8 cellular contexts compared by ENCODE assay signal in the genomic region with DNA sequence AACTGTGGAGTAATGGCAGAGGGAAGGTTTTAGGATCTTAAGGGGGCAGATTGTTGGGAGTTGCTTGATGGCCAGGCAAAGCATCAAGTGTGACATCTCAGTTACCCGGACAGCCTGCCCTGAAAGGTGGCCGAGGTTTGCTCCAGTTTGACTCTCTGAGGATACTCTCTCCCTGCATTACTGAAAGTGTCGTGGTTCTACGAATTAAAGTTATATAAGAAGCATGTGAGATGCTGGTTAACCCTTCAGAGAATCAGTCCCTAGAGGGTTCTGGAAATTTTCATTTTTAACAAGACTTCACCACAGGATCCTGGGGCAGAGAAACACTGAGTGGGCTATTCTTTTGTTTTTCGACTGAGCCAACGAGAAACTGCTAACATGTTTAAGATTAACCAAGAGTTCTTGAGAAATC. TPM values are rescaled to one million over a fixed set of nuclear protein-coding genes. Genes with fewer than 3 reads are reported as not detected.
DNase-seq lines count a peak whose midpoint lies in the region; ATAC-seq and TF ChIP-seq lines count a peak whose summit lies in the region.

No MANE protein-coding gene starts in this region.

- H3K9me3 ChIP-seq in transverse colon, result no peaks in the 10 kb centered on the region

- peaks cover 21 to 43% (median 33%) of the 10 kb centered on the region in 4 donors for H3K4me1 ChIP-seq in transverse colon

- H3K36me3 ChIP-seq in transverse colon, result no peaks in the 10 kb centered on the region

- H3K9me3 Mint-ChIP-seq in activated naive CD8-positive, alpha-beta T cell treated with anti-CD3 and anti-CD28 coated beads for 36 hours, result no peaks in the 10 kb centered on the region

- no peaks in the 10 kb centered on the region for H3K27me3 Mint-ChIP-seq in activated naive CD8-positive, alpha-beta T cell treated with anti-CD3 and anti-CD28 coated beads for 36 hours

- ATAC-seq in GM21529 (IDR thresholded peaks at IDR 0.05; ENCODE audit: unreplicated experiment) (peak; percentile 1), left lobe of liver (peak; percentile 0)

- WGBS in transverse colon (ENCODE audit: low coverage in 1 of 2), 2 donors, result 50 to 69% methylated on average over 4 to 6 of the region's 6 CpGs

- peak overlapping the region; percentile 98 to 99 (median 99) for H3K27ac ChIP-seq in transverse colon

- H3K27me3 ChIP-seq in transverse colon, result no peaks in the 10 kb centered on the region

- TF ChIP-seq CTCF in AG04449 (IDR thresholded peaks at IDR 0.05; ENCODE audit: insufficient read depth, low read length, missing control alignments), result no peak
- TF ChIP-seq CTCF in transverse colon (IDR thresholded peaks at IDR 0.05), result no peak

- H3K27ac Mint-ChIP-seq in activated naive CD8-positive, alpha-beta T cell treated with anti-CD3 and anti-CD28 coated beads for 36 hours, result peak overlapping the region; percentile 99

- CTCF ChIA-PET in AG04449 (lab: Yijun Ruan, JAX), result no interaction called here

- H3K4me3 ChIP-seq in AG04449 (ENCODE audit: low read depth, low read length) (peak overlapping the region; percentile 78), transverse colon (peak overlapping the region; percentile 61 to 94 (median 90))

- peak overlapping the region; percentile 96 for H3K4me3 Mint-ChIP-seq in activated naive CD8-positive, alpha-beta T cell treated with anti-CD3 and anti-CD28 coated beads for 36 hours

- H3K4me1 Mint-ChIP-seq in activated naive CD8-positive, alpha-beta T cell treated with anti-CD3 and anti-CD28 coated beads for 36 hours, result peaks cover 49% of the 10 kb centered on the region

- TF ChIP-seq EP300 in transverse colon (IDR thresholded peaks at IDR 0.05; ENCODE audit: low read depth), result no peak

- DNase-seq in AG04449 (ENCODE audit: low read depth, low spot score) (no peak), left lobe of liver (ENCODE audit: low spot score) (no peak), transverse colon (no peak), Ammon's horn (ENCODE audit: low spot score) (no peak), HCEC 1CT (no peak), NCI-H1930 (lab: John Stamatoyannopoulos, UW) (no peak)
- no peak for DNase-seq in activated naive CD8-positive, alpha-beta T cell treated with anti-CD3 and anti-CD28 coated beads for 36 hours

- H3K36me3 Mint-ChIP-seq in activated naive CD8-positive, alpha-beta T cell treated with anti-CD3 and anti-CD28 coated beads for 36 hours, result peaks cover 30% of the 10 kb centered on the region

- no peak for TF ChIP-seq POLR2A in transverse colon (IDR thresholded peaks at IDR 0.05)

- POLR2A ChIA-PET in AG04449 (lab: Yijun Ruan, JAX), result interaction anchor here (0.7 to 1.0 kb wide), 2 partner anchors 97 to 166 kb away, joined by 3 read pairs; no protein-coding TSS in a partner anchor

- intact Hi-C loops in transverse colon (cut with DNase I; ENCODE audit: low total_unique reads), result no loop called here

- in situ Hi-C loops in transverse colon (cut with MboI; ENCODE audit: low pct_ligation_motif_present in 1 of 4, low pct_unique_long_range_greater_than_20kb in 1 of 4, low sequenced_read_pairs in 3 of 4), result no loop called here

RNA-seq across cellular contexts. Expression of a gene that starts 0.7 kb away (rescaled TPM):
- total RNA-seq in activated naive CD8-positive, alpha-beta T cell treated with anti-CD3 and anti-CD28 coated beads for 36 hours, result 10 to 100 TPM; 41.6 to 44.7 TPM
- total RNA-seq in left lobe of liver, result 18.3 TPM
- total RNA-seq in transverse colon, result 10 to 100 TPM; 19.5 to 86.2 (median 50.4) TPM
